Comparison of ENCODE assay signal across 6 cellular contexts in genomic region chr5:54887663-54888062, GRCh38.
"Had no signal": no experiment of that assay in that cellular context is flagged by ENCODE, and none has a peak within 500 bp of the region (broad histone marks: within the 10 kb centered on the region; RNA-seq: fewer than 3 reads in every experiment).

No MANE protein-coding gene starts in this region.

- ATAC-seq: HepG2, K562 had no signal

- H3K4me3 ChIP-seq: K562 had no signal

- H3K27ac ChIP-seq: HL-60 had no signal

- DNase-seq: IMR-90, KBM-7 had no signal

- FAIRE-seq: HepG2, HTR-8/SVneo, K562 had no signal
